Comparison of ENCODE assay signal across 1 cellular context in the genomic region with DNA sequence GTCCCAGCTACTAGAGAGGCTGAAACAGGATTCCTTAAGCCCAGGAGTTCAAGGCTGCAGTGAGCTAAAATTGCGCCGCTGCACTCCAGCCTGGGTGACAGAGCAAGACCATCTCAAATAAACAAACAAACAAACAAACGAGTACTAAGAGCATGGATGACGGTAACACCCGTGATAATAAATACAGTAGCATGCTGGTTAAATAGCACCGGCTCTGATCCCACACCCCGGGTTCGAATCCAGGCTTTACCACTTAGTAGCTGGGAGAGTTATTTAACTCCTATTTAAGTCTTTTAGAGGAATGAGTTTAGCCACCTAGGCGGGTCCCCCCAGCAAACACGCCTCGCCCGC.
TF ChIP-seq lines count a peak whose summit lies in the region.

No MANE protein-coding gene starts in this region.

TF ChIP-seq in SK-N-SH treated with all-trans-retinoic acid at 6 μM for 48 hours, 23 proteins besides CTCF, POLR2A, EP300 and RAD21 (continued from another document):
- TF ChIP-seq, protein P1, sequence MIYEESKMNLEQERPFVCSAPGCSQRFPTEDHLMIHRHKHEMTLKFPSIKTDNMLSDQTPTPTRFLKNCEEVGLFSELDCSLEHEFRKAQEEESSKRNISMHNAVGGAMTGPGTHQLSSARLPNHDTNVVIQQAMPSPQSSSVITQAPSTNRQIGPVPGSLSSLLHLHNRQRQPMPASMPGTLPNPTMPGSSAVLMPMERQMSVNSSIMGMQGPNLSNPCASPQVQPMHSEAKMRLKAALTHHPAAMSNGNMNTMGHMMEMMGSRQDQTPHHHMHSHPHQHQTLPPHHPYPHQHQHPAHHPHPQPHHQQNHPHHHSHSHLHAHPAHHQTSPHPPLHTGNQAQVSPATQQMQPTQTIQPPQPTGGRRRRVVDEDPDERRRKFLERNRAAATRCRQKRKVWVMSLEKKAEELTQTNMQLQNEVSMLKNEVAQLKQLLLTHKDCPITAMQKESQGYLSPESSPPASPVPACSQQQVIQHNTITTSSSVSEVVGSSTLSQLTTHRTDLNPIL (CRISPR knock-in tag; IDR thresholded peaks at IDR 0.05; ENCODE audit: low read depth), result no peak
- TF ChIP-seq, protein P2, sequence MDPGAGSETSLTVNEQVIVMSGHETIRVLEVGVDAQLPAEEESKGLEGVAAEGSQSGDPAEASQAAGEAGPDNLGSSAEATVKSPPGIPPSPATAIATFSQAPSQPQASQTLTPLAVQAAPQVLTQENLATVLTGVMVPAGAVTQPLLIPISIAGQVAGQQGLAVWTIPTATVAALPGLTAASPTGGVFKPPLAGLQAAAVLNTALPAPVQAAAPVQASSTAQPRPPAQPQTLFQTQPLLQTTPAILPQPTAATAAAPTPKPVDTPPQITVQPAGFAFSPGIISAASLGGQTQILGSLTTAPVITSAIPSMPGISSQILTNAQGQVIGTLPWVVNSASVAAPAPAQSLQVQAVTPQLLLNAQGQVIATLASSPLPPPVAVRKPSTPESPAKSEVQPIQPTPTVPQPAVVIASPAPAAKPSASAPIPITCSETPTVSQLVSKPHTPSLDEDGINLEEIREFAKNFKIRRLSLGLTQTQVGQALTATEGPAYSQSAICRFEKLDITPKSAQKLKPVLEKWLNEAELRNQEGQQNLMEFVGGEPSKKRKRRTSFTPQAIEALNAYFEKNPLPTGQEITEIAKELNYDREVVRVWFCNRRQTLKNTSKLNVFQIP (CRISPR knock-in tag; IDR thresholded peaks at IDR 0.05; ENCODE audit: borderline replicate concordance, low read depth), result no peak
- TF ChIP-seq ZFP3 (CRISPR knock-in tag; IDR thresholded peaks at IDR 0.05) (no peak), ZFP30 (CRISPR knock-in tag; IDR thresholded peaks at IDR 0.05) (no peak), RARB (CRISPR knock-in tag; IDR thresholded peaks at IDR 0.05) (no peak)
- TF ChIP-seq, protein P3, sequence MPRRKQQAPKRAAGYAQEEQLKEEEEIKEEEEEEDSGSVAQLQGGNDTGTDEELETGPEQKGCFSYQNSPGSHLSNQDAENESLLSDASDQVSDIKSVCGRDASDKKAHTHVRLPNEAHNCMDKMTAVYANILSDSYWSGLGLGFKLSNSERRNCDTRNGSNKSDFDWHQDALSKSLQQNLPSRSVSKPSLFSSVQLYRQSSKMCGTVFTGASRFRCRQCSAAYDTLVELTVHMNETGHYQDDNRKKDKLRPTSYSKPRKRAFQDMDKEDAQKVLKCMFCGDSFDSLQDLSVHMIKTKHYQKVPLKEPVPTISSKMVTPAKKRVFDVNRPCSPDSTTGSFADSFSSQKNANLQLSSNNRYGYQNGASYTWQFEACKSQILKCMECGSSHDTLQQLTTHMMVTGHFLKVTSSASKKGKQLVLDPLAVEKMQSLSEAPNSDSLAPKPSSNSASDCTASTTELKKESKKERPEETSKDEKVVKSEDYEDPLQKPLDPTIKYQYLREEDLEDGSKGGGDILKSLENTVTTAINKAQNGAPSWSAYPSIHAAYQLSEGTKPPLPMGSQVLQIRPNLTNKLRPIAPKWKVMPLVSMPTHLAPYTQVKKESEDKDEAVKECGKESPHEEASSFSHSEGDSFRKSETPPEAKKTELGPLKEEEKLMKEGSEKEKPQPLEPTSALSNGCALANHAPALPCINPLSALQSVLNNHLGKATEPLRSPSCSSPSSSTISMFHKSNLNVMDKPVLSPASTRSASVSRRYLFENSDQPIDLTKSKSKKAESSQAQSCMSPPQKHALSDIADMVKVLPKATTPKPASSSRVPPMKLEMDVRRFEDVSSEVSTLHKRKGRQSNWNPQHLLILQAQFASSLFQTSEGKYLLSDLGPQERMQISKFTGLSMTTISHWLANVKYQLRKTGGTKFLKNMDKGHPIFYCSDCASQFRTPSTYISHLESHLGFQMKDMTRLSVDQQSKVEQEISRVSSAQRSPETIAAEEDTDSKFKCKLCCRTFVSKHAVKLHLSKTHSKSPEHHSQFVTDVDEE (CRISPR knock-in tag; IDR thresholded peaks at IDR 0.05), result no peak
